ENCODE assay signal across 14 cellular contexts in genomic region chr20:50628326-50628725, GRCh38.
DNase-seq lines count a peak whose midpoint lies in the region; ATAC-seq and TF ChIP-seq lines count a peak whose summit lies in the region.
"Had no signal": no experiment of that assay in that cellular context is flagged by ENCODE, and none has a peak within 500 bp of the region (broad histone marks: within the 10 kb centered on the region; RNA-seq: fewer than 3 reads in every experiment).

No MANE protein-coding gene starts in this region.

- H3K4me2 ChIP-seq in BLaER1: peak overlapping the region; percentile 99

- no peaks in the 10 kb centered on the region for H4K20me1 ChIP-seq in BLaER1

- intact Hi-C loops in lower leg skin (cut with DNase I; ENCODE audit: low total_unique reads): no loop called here

- no peak for TF ChIP-seq CTCF in lower leg skin (IDR thresholded peaks at IDR 0.05)

- H3K27me3 ChIP-seq in BLaER1: no peaks in the 10 kb centered on the region

- DNase-seq in DMS53 treated with DMSO at 0.1 percent for 48 hours (lab: John Stamatoyannopoulos, UW; ENCODE audit: unreplicated experiment) (peak; percentile 49), NCI-H510A treated with DMSO at 0.1 percent for 48 hours (lab: John Stamatoyannopoulos, UW) (peak; percentile 35), islet precursor cell (peak; percentile 68), AML-193 (lab: John Stamatoyannopoulos, UW) (no peak), lower leg skin (ENCODE audit: low spot score in 2 of 2) (no peak), SW480 (ENCODE audit: low spot score) (no peak)
- DNase-seq: activated naive CD4-positive, alpha-beta T cell treated with anti-CD3 and anti-CD28 coated beads for 36 hours; foreskin melanocyte; NCI-H748 treated with DMSO at 0.1 percent for 48 hours; stimulated activated CD4-positive, alpha-beta T cell treated with anti-CD3 and anti-CD28 coated beads, Interleukin-4, amount 100 ng/mL, for 4 hours; stimulated activated naive B cell treated with anti-CD40 and anti-IgM and Interleukin-4, amounts not matched to agents 10 μg/mL and 1 μg/mL and 100 μg/mL, for 72 hours had no signal

- 78% methylated on average over 11 of the region's 11 CpGs for WGBS in lower leg skin, 2 donors

- H3K4me3 ChIP-seq in BLaER1 (peak overlapping the region; percentile 65), lower leg skin (ENCODE audit: low read depth, poor library complexity, severe bottlenecking) (no peak overlapping the region)

- no peaks in the 10 kb centered on the region for H3K9me3 ChIP-seq in BLaER1

- peak overlapping the region; percentile 74 for H3K9ac ChIP-seq in BLaER1

- peaks cover 95% of the 10 kb centered on the region for H3K4me1 ChIP-seq in BLaER1

- TF ChIP-seq POLR2A in lower leg skin (IDR thresholded peaks at IDR 0.05): no peak

- no peak for ATAC-seq in GM18498 (IDR thresholded peaks at IDR 0.05; ENCODE audit: unreplicated experiment)
- ATAC-seq: stimulated activated naive B cell treated with anti-CD40 and anti-IgM and Interleukin-4, amounts not matched to agents 10 μg/mL and 1 μg/mL and 100 μg/mL, for 72 hours had no signal

- H3K36me3 ChIP-seq in BLaER1: no peaks in the 10 kb centered on the region; the same call in 1 of the 2 replicates

- peak overlapping the region; percentile 95 for H3K27ac ChIP-seq in BLaER1
- H3K27ac ChIP-seq: VCaP had no signal

Comparison
In these comparisons a context has a peak if more than half of its experiments do, and no peak if none do; other contexts are left out.
1. DNase-seq: peak in DMS53 treated with DMSO at 0.1 percent for 48 hours (single experiment), NCI-H510A treated with DMSO at 0.1 percent for 48 hours (single experiment) and islet precursor cell (single experiment); none in AML-193 (0 of 2), lower leg skin (0 of 2) and SW480 (single experiment).